ENCODE assay signal across 19 cellular contexts in genomic region chr1:167360120-167360519, GRCh38.
DNase-seq lines count a peak whose midpoint lies in the region; ATAC-seq and TF ChIP-seq lines count a peak whose summit lies in the region.
"Had no signal": no experiment of that assay in that cellular context is flagged by ENCODE, and none has a peak within 500 bp of the region (broad histone marks: within the 10 kb centered on the region; RNA-seq: fewer than 3 reads in every experiment).

No MANE protein-coding gene starts in this region.

- no peaks in the 10 kb centered on the region for H3F3A ChIP-seq in neural progenitor cell (ENCODE audit: low read depth)

- TF ChIP-seq CTCF in neural progenitor cell (IDR thresholded peaks at IDR 0.05) = no peak

- no peak overlapping the region for H3K9ac ChIP-seq in neural progenitor cell
- H3K9ac ChIP-seq: BLaER1 treated with 17β-estradiol and CSF1 and Interleukin-3, amounts not matched to agents 10 nM and 100 nM had no signal

- peaks cover 82% of the 10 kb centered on the region for H3K79me2 ChIP-seq in neural progenitor cell (ENCODE audit: low read depth)

- H3K4me1 ChIP-seq in neural progenitor cell = peaks cover 8% of the 10 kb centered on the region
- H3K4me1 ChIP-seq: BLaER1 treated with 17β-estradiol and CSF1 and Interleukin-3, amounts not matched to agents 10 nM and 100 nM had no signal

- no peaks in the 10 kb centered on the region for H3K36me3 ChIP-seq in neural progenitor cell
- H3K36me3 ChIP-seq: MG63 had no signal

- no peaks in the 10 kb centered on the region for H3K27me3 ChIP-seq in neural progenitor cell
- H3K27me3 ChIP-seq: BLaER1 treated with 17β-estradiol and CSF1 and Interleukin-3, amounts not matched to agents 10 nM and 100 nM; MG63 had no signal

- H4K20me1 ChIP-seq in neural progenitor cell (ENCODE audit: low read depth) = peaks cover 18% of the 10 kb centered on the region
- H4K20me1 ChIP-seq: BLaER1 treated with 17β-estradiol and CSF1 and Interleukin-3, amounts not matched to agents 10 nM and 100 nM had no signal

- no peaks in the 10 kb centered on the region for H3K4me1 Mint-ChIP-seq in neural progenitor cell

- DNase-seq in EH (ENCODE audit: low read depth) = peak; percentile 37
- DNase-seq in LHCN-M2 (ENCODE audit: low read depth) = peak; percentile 8
- peak; percentile 28 for DNase-seq in astrocyte of the hippocampus (ENCODE audit: low read depth, low spot score)
- DNase-seq in neural progenitor cell (ENCODE audit: low spot score) = no peak
- DNase-seq in DMS53 (lab: John Stamatoyannopoulos, UW) = no peak
- DNase-seq: MG63, NCI-H1105, NCI-H1930, NCI-H2171, NCI-H446 treated with DMSO at 0.1 percent for 48 hours, NCI-H774, SHP77 had no signal

- H3K27me3 Mint-ChIP-seq in neural progenitor cell (ENCODE audit: insufficient read depth, low read depth) = no peaks in the 10 kb centered on the region

- H3K27ac ChIP-seq in neural progenitor cell = peak overlapping the region; percentile 10
- H3K27ac ChIP-seq: BLaER1 treated with 17β-estradiol and CSF1 and Interleukin-3, amounts not matched to agents 10 nM and 100 nM had no signal

- no peaks in the 10 kb centered on the region for H3K9me3 ChIP-seq in neural progenitor cell (ENCODE audit: low read depth)
- H3K9me3 ChIP-seq: MG63 had no signal

- peaks cover 4% of the 10 kb centered on the region for H3K9me3 Mint-ChIP-seq in neural progenitor cell

- H3K4me3 ChIP-seq in neural progenitor cell = no peak overlapping the region
- H3K4me3 ChIP-seq: BLaER1 treated with 17β-estradiol and CSF1 and Interleukin-3, amounts not matched to agents 10 nM and 100 nM; GM12878; K562; MG63 had no signal

- H3K4me2 ChIP-seq in neural progenitor cell = no peak overlapping the region
- H3K4me2 ChIP-seq: BLaER1 treated with 17β-estradiol and CSF1 and Interleukin-3, amounts not matched to agents 10 nM and 100 nM had no signal

- H3K4me3 Mint-ChIP-seq in neural progenitor cell = no peak overlapping the region

- H3K36me3 Mint-ChIP-seq in neural progenitor cell = peaks cover 19% of the 10 kb centered on the region

- H3K27ac Mint-ChIP-seq in neural progenitor cell = peak overlapping the region; percentile 13

- H2AFZ ChIP-seq in neural progenitor cell (replicated peaks) = no peak overlapping the region

- no peak for ATAC-seq in HG03280 (IDR thresholded peaks at IDR 0.05; ENCODE audit: unreplicated experiment)
- ATAC-seq in GM19328 (IDR thresholded peaks at IDR 0.05; ENCODE audit: unreplicated experiment) = no peak
- ATAC-seq: GM12878, HCT116, K562, SK-N-SH treated with all-trans-retinoic acid at 6 μM for 48 hours had no signal

Comparison
In these comparisons a context has a peak if more than half of its experiments do, and no peak if none do; other contexts are left out.
1. DNase-seq: peak in EH (single experiment), LHCN-M2 (single experiment) and astrocyte of the hippocampus (single experiment); none in neural progenitor cell (single experiment) and DMS53 (single experiment).